Comparison of ENCODE assay signal across 13 cellular contexts in genomic region chr1:173062156-173062938, GRCh38. TPM values are rescaled to one million over a fixed set of nuclear protein-coding genes. Genes with fewer than 3 reads are reported as not detected.
A peak's percentile ranks its signal among the peaks of the same experiment; 100 is the strongest.
DNase-seq lines count a peak whose midpoint lies in the region; ATAC-seq, FAIRE-seq and TF ChIP-seq lines count a peak whose summit lies in the region.
"Had no signal": no experiment of that assay in that cellular context is flagged by ENCODE, and none has a peak within 500 bp of the region (broad histone marks: within the 10 kb centered on the region; RNA-seq: fewer than 3 reads in every experiment).

No MANE protein-coding gene starts in this region.

- CTCF ChIA-PET in PC-3 (lab: Charles Lee) (interaction anchor here (0.5 to 1.3 kb wide), 9 partner anchors 19 to 330 kb away, joined by 3 to 6 read pairs (median 3); no protein-coding TSS in a partner anchor), endothelial cell of umbilical vein (lab: Charles Lee) (interaction anchor here (1.0 kb wide), 1 partner anchor 11 kb away, joined by 5 read pairs; no protein-coding TSS in a partner anchor)

- H3K36me3 ChIP-seq in PC-3 (ENCODE audit: low read depth, low read length) (no peaks in the 10 kb centered on the region), endothelial cell of umbilical vein (ENCODE audit: control insufficient read depth in 2 of 2, extremely low read depth in 1 of 2, insufficient read depth in 2 of 2, low read length in 2 of 2) (no peaks in the 10 kb centered on the region), trophoblast cell (ENCODE audit: control insufficient read depth in 1 of 2, insufficient read depth in 2 of 2, low read length in 2 of 2) (no peaks in the 10 kb centered on the region)

- peak; percentile 12 for FAIRE-seq in endothelial cell of umbilical vein (lab: Jason Lieb, UNC)
- FAIRE-seq: G401.6 had no signal

- TF ChIP-seq CTCF in PC-3 (conservative IDR thresholded peaks at IDR 0.05; ENCODE audit: low read depth, low read length) (no peak), endothelial cell of umbilical vein (IDR thresholded peaks at IDR 0.05; ENCODE audit: extremely low read depth in 1 of 2, insufficient read depth in 1 of 2, low read depth in 1 of 2, low read length in 2 of 2) (no peak), GM20000 (IDR thresholded peaks at IDR 0.05; ENCODE audit: extremely low read depth, missing control alignments) (no peak)

- H3F3A ChIP-seq in PC-3 (ENCODE audit: low read length, unreplicated experiment): peaks cover 11% of the 10 kb centered on the region

- H4K91ac ChIP-seq in trophoblast cell (ENCODE audit: low read depth, low read length): no peak overlapping the region

- peaks cover 36% of the 10 kb centered on the region for H3K4me1 ChIP-seq in PC-3 (ENCODE audit: insufficient read depth, low read length)
- peaks cover 25% of the 10 kb centered on the region for H3K4me1 ChIP-seq in endothelial cell of umbilical vein (ENCODE audit: control insufficient read depth, extremely low read depth, insufficient read depth, low read length)
- no peaks in the 10 kb centered on the region for H3K4me1 ChIP-seq in trophoblast cell (ENCODE audit: control insufficient read depth in 1 of 2, insufficient read depth in 2 of 2, low read length in 2 of 2)

- peaks cover 2% of the 10 kb centered on the region for H3K79me1 ChIP-seq in trophoblast cell (ENCODE audit: low read length)

- dilution Hi-C loops in endothelial cell of umbilical vein (cut with MboI; ENCODE audit: extremely low pct_ligation_motif_present, low sequenced_read_pairs): no loop called here

- H3K4me2 ChIP-seq in PC-3 (ENCODE audit: low read length): peak overlapping the region; percentile 28
- peak overlapping the region; percentile 46 for H3K4me2 ChIP-seq in endothelial cell of umbilical vein (ENCODE audit: insufficient read depth, low read length)
- no peak overlapping the region for H3K4me2 ChIP-seq in trophoblast cell (ENCODE audit: low read length)

- H2BK5ac ChIP-seq in trophoblast cell (ENCODE audit: low read depth, low read length, poor library complexity): no peak overlapping the region

- intact Hi-C loops in PC-3 (cut with micrococcal nuclease): loop anchor here (1.0 to 5.0 kb wide), 8 partner anchors 9 to 316 kb away; no protein-coding TSS in a partner anchor
- intact Hi-C loops in endothelial cell of umbilical vein (cut with micrococcal nuclease): no loop called here

- POLR2A ChIA-PET in PC-3 (lab: Charles Lee; ENCODE audit: unreplicated experiment) (interaction anchor here (0.5 to 0.6 kb wide), 4 partner anchors 51 to 415 kb away, joined by 3 to 8 read pairs (median 5); partner anchors contain the start of gene PRDX6), endothelial cell of umbilical vein (lab: Charles Lee) (no interaction called here)

- ATAC-seq in PC-3 (peak; percentile 100), HG03520 (IDR thresholded peaks at IDR 0.05; ENCODE audit: unreplicated experiment) (no peak)

- no CpG with 5 or more reads among the region's 1 CpG for WGBS in trophoblast cell (ENCODE audit: extremely low coverage, insufficient coverage, insufficient read length)

- H3K27me3 ChIP-seq in PC-3 (ENCODE audit: low read length) (no peaks in the 10 kb centered on the region), endothelial cell of umbilical vein (ENCODE audit: control insufficient read depth in 2 of 2, insufficient read depth in 2 of 2, low read length in 2 of 2) (no peaks in the 10 kb centered on the region), trophoblast cell (ENCODE audit: insufficient read depth, low read length) (no peaks in the 10 kb centered on the region)

- no peak overlapping the region for H3K14ac ChIP-seq in trophoblast cell (ENCODE audit: low read length)

- H3K79me2 ChIP-seq in PC-3 (ENCODE audit: low read length): no peaks in the 10 kb centered on the region
- H3K79me2 ChIP-seq in endothelial cell of umbilical vein (ENCODE audit: control insufficient read depth, insufficient read depth, low read length): no peaks in the 10 kb centered on the region
- no peaks in the 10 kb centered on the region for H3K79me2 ChIP-seq in trophoblast cell (ENCODE audit: control insufficient read depth, insufficient read depth, low read length, poor library complexity)

- H3K9me3 ChIP-seq in PC-3 (ENCODE audit: low read length): no peaks in the 10 kb centered on the region
- no peaks in the 10 kb centered on the region for H3K9me3 ChIP-seq in endothelial cell of umbilical vein (replicated peaks; ENCODE audit: control insufficient read depth, insufficient read depth, low read length)
- H3K9me3 ChIP-seq in trophoblast cell (ENCODE audit: insufficient read depth, low read depth, low read length): no peaks in the 10 kb centered on the region

- no peak for TF ChIP-seq POLR2A in endothelial cell of umbilical vein (IDR thresholded peaks at IDR 0.05; ENCODE audit: low read depth, low read length)

- H3K23ac ChIP-seq in trophoblast cell (ENCODE audit: low read length): no peak overlapping the region

- no peak overlapping the region for H3K18ac ChIP-seq in trophoblast cell (ENCODE audit: low read length)

- no peak overlapping the region for H4K8ac ChIP-seq in trophoblast cell (ENCODE audit: low read depth, low read length)

- H2AFZ ChIP-seq in PC-3 (ENCODE audit: low read length): no peak overlapping the region
- H2AFZ ChIP-seq in endothelial cell of umbilical vein (ENCODE audit: low read depth, low read length): no peak overlapping the region
- H2AFZ ChIP-seq in trophoblast cell (ENCODE audit: insufficient read depth, low read length, poor library complexity): no peak overlapping the region

- 0 out of 2 replicates have a peak, but pooled peaks cover 5% of the 10 kb centered on the region for H3K9me2 ChIP-seq in PC-3 (replicated peaks; ENCODE audit: low read length)

- BruUV-seq in PC-3 (replicated peaks; lab: Mats Ljungman, UMichigan) (no TSS peak), endothelial cell of umbilical vein (replicated peaks; lab: Mats Ljungman, UMichigan) (no TSS peak)

- peak; percentile 42 for DNase-seq in GM04503 (ENCODE audit: low read depth)
- DNase-seq in PC-3: peak; percentile 100
- DNase-seq in endothelial cell of umbilical vein (ENCODE audit: low read depth, low spot score): peak; percentile 17
- DNase-seq in trophoblast cell: peak; percentile 24 to 75
- no peak for DNase-seq in GM20000 (ENCODE audit: low spot score)
- DNase-seq in mesenteric fat pad (ENCODE audit: low spot score): no peak
- DNase-seq: activated CD4-positive, alpha-beta T cell treated with anti-CD3 and anti-CD28 coated beads, Interleukin-2, amount 50 U/mL, for 48 hours; aorta; glutamatergic neuron; SIG-M5 had no signal

- no peak overlapping the region for H4K12ac ChIP-seq in trophoblast cell (ENCODE audit: low read depth, low read length)

- peaks cover 2% of the 10 kb centered on the region for H3K9me1 ChIP-seq in endothelial cell of umbilical vein (replicated peaks; ENCODE audit: control insufficient read depth, extremely low read depth, insufficient read depth, low read length)

- no peak overlapping the region for H3K9ac ChIP-seq in PC-3 (ENCODE audit: low read length)
- no peak overlapping the region for H3K9ac ChIP-seq in endothelial cell of umbilical vein (replicated peaks; ENCODE audit: extremely low read depth, insufficient read depth, low read length)
- no peak overlapping the region for H3K9ac ChIP-seq in trophoblast cell (ENCODE audit: low read length)

- H3K4ac ChIP-seq in trophoblast cell (ENCODE audit: low read depth, low read length): no peak overlapping the region

- H2BK12ac ChIP-seq in trophoblast cell (ENCODE audit: low read length): no peak overlapping the region

- H2BK120ac ChIP-seq in trophoblast cell (ENCODE audit: insufficient read depth, low read length, poor library complexity): no peak overlapping the region

- H3K27ac ChIP-seq in PC-3 (ENCODE audit: low read length) (peak overlapping the region; percentile 43), endothelial cell of umbilical vein (ENCODE audit: insufficient read depth, low read depth, low read length) (no peak overlapping the region), trophoblast cell (ENCODE audit: low read depth, low read length) (no peak overlapping the region)
- H3K27ac ChIP-seq: HL-60 had no signal

- H4K20me1 ChIP-seq in PC-3 (ENCODE audit: low read length): no peaks in the 10 kb centered on the region
- H4K20me1 ChIP-seq in endothelial cell of umbilical vein (replicated peaks; ENCODE audit: control insufficient read depth, extremely low read depth, insufficient read depth, low read length): no peaks in the 10 kb centered on the region

- H3K4me3 ChIP-seq in PC-3 (ENCODE audit: low read length): no peak overlapping the region
- H3K4me3 ChIP-seq in endothelial cell of umbilical vein (replicated peaks in 1 of 3; ENCODE audit: insufficient read depth in 1 of 3, low read depth in 1 of 3, low read length in 3 of 3): no peak overlapping the region
- H3K4me3 ChIP-seq in trophoblast cell (ENCODE audit: low read depth, low read length): no peak overlapping the region

- no peak overlapping the region for H2AK5ac ChIP-seq in trophoblast cell (ENCODE audit: low read length)

TF ChIP-seq in endothelial cell of umbilical vein, 7 proteins besides CTCF, POLR2A, EP300 and RAD21:
- TF ChIP-seq FOS (IDR thresholded peaks at IDR 0.05; ENCODE audit: borderline replicate concordance, insufficient read depth, low read length): peak; percentile 56
- TF ChIP-seq JUN (IDR thresholded peaks at IDR 0.05; ENCODE audit: borderline replicate concordance, insufficient read depth, insufficient read length, low read depth): peak; percentile 5
- TF ChIP-seq MYC (IDR thresholded peaks at IDR 0.05; ENCODE audit: low read depth, low read length): no peak
TF ChIP-seq in endothelial cell of umbilical vein: peak in this region for 2.

RNA-seq across cellular contexts. Expression of gene TNFSF18, which starts 11.6 kb away (rescaled TPM):
- total RNA-seq in PC-3 (2014; rRNA removed) (0.69 TPM in 1 of 2 replicates, not detected in the other), endothelial cell of umbilical vein (39.4 and 39.9 TPM in 2 replicates), mesenteric fat pad (not detected)
- 13.0 and 15.3 TPM in 2 replicates for polyA plus RNA-seq in endothelial cell of umbilical vein
- polyA plus RNA-seq in endothelial cell of umbilical vein (2011; cell fraction: cytosol; rRNA removed): 16.2 and 21.7 TPM in 2 replicates
- 11.4 and 11.5 TPM in 2 replicates for polyA plus RNA-seq in endothelial cell of umbilical vein (2011; cell fraction: nucleus; rRNA removed)
- 17.0 and 34.3 TPM in 2 replicates for polyA plus RNA-seq in endothelial cell of umbilical vein (2012)
- polyA minus RNA-seq in endothelial cell of umbilical vein: 14.6 and 17.8 TPM in 2 replicates
- not detected for polyA minus RNA-seq in endothelial cell of umbilical vein (2011; cell fraction: cytosol; rRNA and poly(A)+ RNA removed)
- 11.3 and 13.7 TPM in 2 replicates for polyA minus RNA-seq in endothelial cell of umbilical vein (2011; cell fraction: nucleus; rRNA and poly(A)+ RNA removed)
- polyA plus RNA-seq in trophoblast cell (2013): 0.06 and 0.08 TPM in 2 replicates
- polyA plus RNA-seq: aorta had no signal

Comparison
In these comparisons a context has a peak if more than half of its experiments do, and no peak if none do; other contexts are left out.
1. DNase-seq: peak in GM04503 (single experiment), PC-3 (single experiment), endothelial cell of umbilical vein (single experiment) and trophoblast cell (2 of 2); none in GM20000 (single experiment) and mesenteric fat pad (single experiment).
2. RNA of gene TNFSF18, which starts 11.6 kb away (total RNA-seq): 39.4 to 39.9 TPM in endothelial cell of umbilical vein; 0.69 TPM in PC-3 and not detected in mesenteric fat pad (single experiment); every median in the first group is over 10 times any median in the second.